23 cellular contexts compared by ENCODE assay signal in genomic region chr6:112241820-112242443, GRCh38. TPM values are rescaled to one million over a fixed set of nuclear protein-coding genes. Genes with fewer than 3 reads are reported as not detected.
A peak's percentile ranks its signal among the peaks of the same experiment; 100 is the strongest.
DNase-seq lines count a peak whose midpoint lies in the region; ATAC-seq and TF ChIP-seq lines count a peak whose summit lies in the region.
"Had no signal": no experiment of that assay in that cellular context is flagged by ENCODE, and none has a peak within 500 bp of the region (broad histone marks: within the 10 kb centered on the region; RNA-seq: fewer than 3 reads in every experiment).

No MANE protein-coding gene starts in this region.

- in situ Hi-C loops in GM13976 (cut with MboI; ENCODE audit: low sequenced_read_pairs, unreplicated experiment) = no loop called here

- TF ChIP-seq EP300 in SK-N-SH (IDR thresholded peaks at IDR 0.05; ENCODE audit: borderline replicate concordance in 1 of 2, low read depth in 1 of 2, low read length in 1 of 2) = no peak

- intact Hi-C loops in PC-9 (cut with micrococcal nuclease; ENCODE audit: unreplicated experiment) = no loop called here
- intact Hi-C loops in esophagus squamous epithelium (cut with DNase I) = no loop called here

- H2AFZ ChIP-seq in SK-N-SH (ENCODE audit: low read depth) (0 out of 2 replicates have a peak overlapping the region, but pooled peaks have one; percentile 18), PC-9 (no peak overlapping the region)

- H3K9me2 ChIP-seq in SK-N-SH (no peaks in the 10 kb centered on the region), PC-9 (ENCODE audit: insufficient read depth) (no peaks in the 10 kb centered on the region)

- TF ChIP-seq CTCF in SK-N-SH (IDR thresholded peaks at IDR 0.05) (no peak), PC-9 (conservative IDR thresholded peaks at IDR 0.05) (no peak), esophagus squamous epithelium (IDR thresholded peaks at IDR 0.05) (no peak), coronary artery (IDR thresholded peaks at IDR 0.05) (no peak), GM13976 (IDR thresholded peaks at IDR 0.05; ENCODE audit: borderline replicate concordance, control extremely low read depth, extremely low read depth, insufficient read depth, missing control alignments) (no peak)

- H3K27ac ChIP-seq in SK-N-SH (ENCODE audit: low read depth in 2 of 2, low read length in 1 of 2) = peak overlapping the region in 1 of 2 experiments; percentile 51; a peak in 2 of 4 replicates
- 0 out of 2 replicates have a peak overlapping the region, but pooled peaks have one; percentile 6 for H3K27ac ChIP-seq in PC-9
- peak overlapping the region in 3 of 4 donors; percentile 19 to 43 (median 21) for H3K27ac ChIP-seq in esophagus squamous epithelium
- H3K27ac ChIP-seq in rectal smooth muscle tissue (ENCODE audit: low read depth, low read length) = peak overlapping the region; percentile 27
- H3K27ac ChIP-seq in coronary artery = peak overlapping the region in 1 of 2 donors; percentile 44
- H3K27ac ChIP-seq: 22Rv1, epithelial cell of prostate, WERI-Rb-1 had no signal

- no peak for TF ChIP-seq RAD21 in SK-N-SH (IDR thresholded peaks at IDR 0.05; ENCODE audit: low read length)

- H3F3A ChIP-seq in SK-N-SH (replicated peaks; ENCODE audit: insufficient read depth) = peaks cover 16% of the 10 kb centered on the region
- H3F3A ChIP-seq in PC-9 (ENCODE audit: insufficient read depth, low read depth) = peaks cover 50% of the 10 kb centered on the region

- no peak overlapping the region for H3K4me2 ChIP-seq in SK-N-SH
- H3K4me2 ChIP-seq in PC-9 = no peak overlapping the region

- CTCF ChIA-PET in SK-N-SH (lab: Yijun Ruan, JAX) (interaction anchor here (1.0 to 1.4 kb wide), 3 partner anchors 12 to 62 kb away, joined by 3 to 4 read pairs (median 4); no protein-coding TSS in a partner anchor), PC-9 (lab: Charles Lee) (interaction anchor here (0.6 kb wide), 1 partner anchor 19 kb away, joined by 5 read pairs; no protein-coding TSS in a partner anchor)

- H3K36me3 ChIP-seq in SK-N-SH (replicated peaks in 1 of 2; ENCODE audit: control insufficient read depth in 1 of 2, insufficient read depth in 2 of 2, low read length in 1 of 2) (no peaks in the 10 kb centered on the region), PC-9 (ENCODE audit: low read depth) (peaks cover 85% of the 10 kb centered on the region), esophagus squamous epithelium (no peaks in the 10 kb centered on the region), rectal smooth muscle tissue (ENCODE audit: control insufficient read depth, insufficient read depth, low read length) (peaks cover 4% of the 10 kb centered on the region)
- H3K36me3 ChIP-seq: BE2C, WERI-Rb-1 had no signal

- no peak overlapping the region for H3K4me3 ChIP-seq in SK-N-SH (ENCODE audit: low read depth in 2 of 2, low read length in 1 of 2)
- no peak overlapping the region for H3K4me3 ChIP-seq in PC-9
- no peak overlapping the region for H3K4me3 ChIP-seq in esophagus squamous epithelium
- no peak overlapping the region for H3K4me3 ChIP-seq in rectal smooth muscle tissue (ENCODE audit: low read length)
- no peak overlapping the region for H3K4me3 ChIP-seq in coronary artery
- H3K4me3 ChIP-seq: dorsolateral prefrontal cortex had no signal

- TF ChIP-seq POLR2A in esophagus squamous epithelium (IDR thresholded peaks at IDR 0.05) = no peak

- peaks cover 8 to 19% of the 10 kb centered on the region in 2 experiments; a peak in 3 of 4 replicates for H3K4me1 ChIP-seq in SK-N-SH (ENCODE audit: control insufficient read depth in 1 of 2, insufficient read depth in 2 of 2, low read depth in 1 of 2, low read length in 1 of 2)
- H3K4me1 ChIP-seq in PC-9 (replicated peaks; ENCODE audit: insufficient read depth) = peaks cover 52% of the 10 kb centered on the region
- peaks cover 0 to 67% (median 39%) of the 10 kb centered on the region in 3 donors for H3K4me1 ChIP-seq in esophagus squamous epithelium
- H3K4me1 ChIP-seq in rectal smooth muscle tissue (ENCODE audit: control insufficient read depth, insufficient read depth, low read length) = peaks cover 33% of the 10 kb centered on the region

- H4K20me1 ChIP-seq in SK-N-SH (ENCODE audit: insufficient read depth) = no peaks in the 10 kb centered on the region
- H4K20me1 ChIP-seq in PC-9 (ENCODE audit: insufficient read depth) = no peaks in the 10 kb centered on the region

- ATAC-seq in SK-N-SH treated with all-trans-retinoic acid at 6 μM for 48 hours = no peak
- no peak for ATAC-seq in HG02970 (IDR thresholded peaks at IDR 0.05; ENCODE audit: low FRiP score, unreplicated experiment)
- ATAC-seq: Right ventricle myocardium inferior; sciatic nerve; stimulated activated naive B cell treated with anti-CD40 and anti-IgM and Interleukin-4, amounts not matched to agents 10 μg/mL and 1 μg/mL and 100 μg/mL, for 72 hours; T-cell had no signal

- no peaks in the 10 kb centered on the region for H3K79me2 ChIP-seq in SK-N-SH (ENCODE audit: insufficient read depth)
- peaks cover 95% of the 10 kb centered on the region for H3K79me2 ChIP-seq in PC-9 (ENCODE audit: low read depth)

- DNase-seq in SK-N-SH = no peak
- no peak for DNase-seq in PC-9
- no peak for DNase-seq in esophagus squamous epithelium (lab: John Stamatoyannopoulos, UW)
- no peak for DNase-seq in coronary artery (ENCODE audit: low spot score)
- DNase-seq in GM13976 (ENCODE audit: low spot score) = no peak
- DNase-seq: BE2C; dorsolateral prefrontal cortex; GOT3; Karpas-422; NCI-H1105; NCI-H526; stimulated activated naive B cell treated with anti-CD40 and anti-IgM and Interleukin-4, amounts not matched to agents 10 μg/mL and 1 μg/mL and 100 μg/mL, for 72 hours; T-cell; trophoblast cell; WERI-Rb-1 had no signal

- H3K27me3 ChIP-seq in SK-N-SH (ENCODE audit: insufficient read depth) (no peaks in the 10 kb centered on the region), PC-9 (ENCODE audit: insufficient read depth, low read depth) (no peaks in the 10 kb centered on the region), esophagus squamous epithelium (no peaks in the 10 kb centered on the region), rectal smooth muscle tissue (ENCODE audit: control insufficient read depth, insufficient read depth, low read length) (no peaks in the 10 kb centered on the region)
- H3K27me3 ChIP-seq: BE2C had no signal

- H3K9ac ChIP-seq in SK-N-SH (no peak overlapping the region), rectal smooth muscle tissue (ENCODE audit: low read length) (no peak overlapping the region)

- H3K9me3 ChIP-seq in SK-N-SH (no peaks in the 10 kb centered on the region), PC-9 (ENCODE audit: insufficient read depth, low read depth) (peaks cover 5% of the 10 kb centered on the region; the same call in 1 of the 2 replicates), esophagus squamous epithelium (no peaks in the 10 kb centered on the region)
- H3K9me3 ChIP-seq: BE2C had no signal

- no TSS peak for BruUV-seq in PC-9 (replicated peaks; lab: Mats Ljungman, UMichigan)

- POLR2A ChIA-PET in SK-N-SH (lab: Yijun Ruan, JAX) (no interaction called here), PC-9 (lab: Charles Lee; ENCODE audit: unreplicated experiment) (no interaction called here)

TF ChIP-seq in SK-N-SH, 30 proteins besides CTCF, POLR2A, EP300 and RAD21:
- TF ChIP-seq TCF12 (IDR thresholded peaks at IDR 0.05) (no peak), MEF2A (IDR thresholded peaks at IDR 0.05; ENCODE audit: borderline replicate concordance, low read depth) (no peak)

TF ChIP-seq in SK-N-SH treated with all-trans-retinoic acid at 6 μM for 48 hours, 23 proteins besides CTCF, POLR2A, EP300 and RAD21 (continues in another document):
- TF ChIP-seq ZFP30 (CRISPR knock-in tag; IDR thresholded peaks at IDR 0.05) (no peak), CREB5 (CRISPR knock-in tag; IDR thresholded peaks at IDR 0.05; ENCODE audit: low read depth) (no peak), PPARA (CRISPR knock-in tag; IDR thresholded peaks at IDR 0.05; ENCODE audit: borderline replicate concordance) (no peak), ZNF8 (CRISPR knock-in tag; IDR thresholded peaks at IDR 0.05) (no peak), TCF4 (CRISPR knock-in tag; IDR thresholded peaks at IDR 0.05; ENCODE audit: borderline replicate concordance) (no peak), CSDC2 (CRISPR knock-in tag; IDR thresholded peaks at IDR 0.05) (no peak)
- TF ChIP-seq, protein P1, sequence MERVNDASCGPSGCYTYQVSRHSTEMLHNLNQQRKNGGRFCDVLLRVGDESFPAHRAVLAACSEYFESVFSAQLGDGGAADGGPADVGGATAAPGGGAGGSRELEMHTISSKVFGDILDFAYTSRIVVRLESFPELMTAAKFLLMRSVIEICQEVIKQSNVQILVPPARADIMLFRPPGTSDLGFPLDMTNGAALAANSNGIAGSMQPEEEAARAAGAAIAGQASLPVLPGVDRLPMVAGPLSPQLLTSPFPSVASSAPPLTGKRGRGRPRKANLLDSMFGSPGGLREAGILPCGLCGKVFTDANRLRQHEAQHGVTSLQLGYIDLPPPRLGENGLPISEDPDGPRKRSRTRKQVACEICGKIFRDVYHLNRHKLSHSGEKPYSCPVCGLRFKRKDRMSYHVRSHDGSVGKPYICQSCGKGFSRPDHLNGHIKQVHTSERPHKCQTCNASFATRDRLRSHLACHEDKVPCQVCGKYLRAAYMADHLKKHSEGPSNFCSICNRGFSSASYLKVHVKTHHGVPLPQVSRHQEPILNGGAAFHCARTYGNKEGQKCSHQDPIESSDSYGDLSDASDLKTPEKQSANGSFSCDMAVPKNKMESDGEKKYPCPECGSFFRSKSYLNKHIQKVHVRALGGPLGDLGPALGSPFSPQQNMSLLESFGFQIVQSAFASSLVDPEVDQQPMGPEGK (CRISPR knock-in tag; IDR thresholded peaks at IDR 0.05; ENCODE audit: borderline replicate concordance) = no peak

RNA-seq across cellular contexts. Expression of gene LAMA4, which starts 12.4 kb away (rescaled TPM):
- polyA plus RNA-seq in SK-N-SH (2012; rRNA removed) = 9.4 and 10.5 TPM in 2 replicates
- polyA plus RNA-seq in SK-N-SH (2012; cell fraction: cytosol; rRNA removed) = 6.9 and 7.5 TPM in 2 replicates
- polyA plus RNA-seq in SK-N-SH (2012; cell fraction: nucleus; rRNA removed) = 14.6 and 14.9 TPM in 2 replicates
- total RNA-seq in PC-9 (2021) (58.3 and 91.0 TPM in 2 replicates), esophagus squamous epithelium (100 to 1,000 TPM in 1 of 4 donors, 10 to 100 TPM in 1, 1 to 10 TPM in 2; 8.1 to 116 (median 19.0) TPM)
- total RNA-seq: activated T-helper 2 cell treated with anti-CD3 and anti-CD28 coated beads, Interferon-gamma antibody, Interleukin-2, Interleukin-4, amounts not matched to agents 10 μg/mL and 5 μg/mL and 100 μg/mL, durations not matched to agents 14 hours and 24 hours and 36 hours had no signal
